28 cellular contexts compared by ENCODE assay signal in genomic region chr5:172703952-172704351, GRCh38.
"Had no signal": no experiment of that assay in that cellular context is flagged by ENCODE, and none has a peak within 500 bp of the region (broad histone marks: within the 10 kb centered on the region; RNA-seq: fewer than 3 reads in every experiment).

No MANE protein-coding gene starts in this region.

- FAIRE-seq: small intestine had no signal

- H3K36me3 Mint-ChIP-seq: naive thymus-derived CD8-positive, alpha-beta T cell; natural killer cell treated with Interleukin-12 subunit alpha and Interleukin-12 subunit beta and Interleukin-15 and Interleukin-18, amount 100 ng/mL, for 72 hours; stimulated activated effector memory CD8-positive, alpha-beta T cell treated with anti-CD3 and anti-CD28 coated beads, Interleukin-12 subunit alpha, Interleukin-12 subunit beta, amount 100 ng/mL, for 72 hours; stimulated activated naive B cell treated with anti-CD40 and anti-IgM and Interleukin-4, amounts not matched to agents 10 μg/mL and 1 μg/mL and 100 μg/mL, for 72 hours had no signal

- H3K27ac Mint-ChIP-seq: naive thymus-derived CD8-positive, alpha-beta T cell; natural killer cell treated with Interleukin-12 subunit alpha and Interleukin-12 subunit beta and Interleukin-15 and Interleukin-18, amount 100 ng/mL, for 72 hours; nephron progenitor cell; stimulated activated effector memory CD8-positive, alpha-beta T cell treated with anti-CD3 and anti-CD28 coated beads, Interleukin-12 subunit alpha, Interleukin-12 subunit beta, amount 100 ng/mL, for 72 hours; stimulated activated naive B cell treated with anti-CD40 and anti-IgM and Interleukin-4, amounts not matched to agents 10 μg/mL and 1 μg/mL and 100 μg/mL, for 72 hours; stimulated activated naive CD8-positive, alpha-beta T cell treated with anti-CD3 and anti-CD28 coated beads, Interleukin-15, Interleukin-2, amounts not matched to agents 100 ng/mL and 50 ng/mL, for 24 hours had no signal

- H3K4me1 ChIP-seq: parathyroid adenoma, prostate gland, right lobe of liver had no signal

- H3K79me2 ChIP-seq: parathyroid adenoma had no signal

- H3K4me3 ChIP-seq: ovary, prostate gland, right atrium auricular region, right lobe of liver, sigmoid colon, stomach, thoracic aorta, thyroid gland, tibial nerve, upper lobe of left lung, vagina had no signal

- H3K9ac ChIP-seq: parathyroid adenoma had no signal

- H3K27me3 ChIP-seq: ovary, right atrium auricular region, right lobe of liver, sigmoid colon, thyroid gland, tibial nerve, upper lobe of left lung, vagina had no signal

- H3K9me3 ChIP-seq: neutrophil, ovary, prostate gland, right atrium auricular region, right lobe of liver, sigmoid colon, stomach, thoracic aorta, thyroid gland, tibial nerve, upper lobe of left lung, vagina had no signal

- H3K4me3 Mint-ChIP-seq: naive thymus-derived CD8-positive, alpha-beta T cell; natural killer cell treated with Interleukin-12 subunit alpha and Interleukin-12 subunit beta and Interleukin-15 and Interleukin-18, amount 100 ng/mL, for 72 hours; nephron progenitor cell; neural crest cell; stimulated activated effector memory CD8-positive, alpha-beta T cell treated with anti-CD3 and anti-CD28 coated beads, Interleukin-12 subunit alpha, Interleukin-12 subunit beta, amount 100 ng/mL, for 72 hours; stimulated activated naive B cell treated with anti-CD40 and anti-IgM and Interleukin-4, amounts not matched to agents 10 μg/mL and 1 μg/mL and 100 μg/mL, for 72 hours; stimulated activated naive CD8-positive, alpha-beta T cell treated with anti-CD3 and anti-CD28 coated beads, Interleukin-15, Interleukin-2, amounts not matched to agents 100 ng/mL and 50 ng/mL, for 24 hours had no signal

- ATAC-seq: naive thymus-derived CD8-positive, alpha-beta T cell; natural killer cell treated with Interleukin-12 subunit alpha and Interleukin-12 subunit beta and Interleukin-15 and Interleukin-18, amount 100 ng/mL, for 72 hours; right lobe of liver; stimulated activated effector memory CD8-positive, alpha-beta T cell treated with anti-CD3 and anti-CD28 coated beads, Interleukin-12 subunit alpha, Interleukin-12 subunit beta, amount 100 ng/mL, for 72 hours; stimulated activated naive B cell treated with anti-CD40 and anti-IgM and Interleukin-4, amounts not matched to agents 10 μg/mL and 1 μg/mL and 100 μg/mL, for 72 hours had no signal

- H3K36me3 ChIP-seq: neutrophil, ovary, prostate gland, right atrium auricular region, right lobe of liver, sigmoid colon, stomach, thoracic aorta, thyroid gland, tibial nerve, upper lobe of left lung, vagina had no signal

- DNase-seq: nephron progenitor cell; nucleus accumbens; retina; small intestine; stimulated activated CD4-positive, alpha-beta T cell treated with anti-CD3 and anti-CD28 coated beads, Interleukin-15, amount 100 ng/mL, for 24 hours; stimulated activated CD4-positive, alpha-beta T cell treated with anti-CD3 and anti-CD28 coated beads, Interleukin-2, amount 100 ng/mL, for 24 hours; stimulated activated CD4-positive, alpha-beta T cell treated with anti-CD3 and anti-CD28 coated beads, Interleukin-2, amount 100 ng/mL, for 48 hours; stimulated activated CD4-positive, alpha-beta T cell treated with anti-CD3 and anti-CD28 coated beads, Interleukin-4, amount 100 ng/mL, for 24 hours; stimulated activated naive B cell treated with anti-CD40 and anti-IgM and Interleukin-4, amounts not matched to agents 10 μg/mL and 1 μg/mL and 100 μg/mL, for 72 hours; stimulated activated naive CD4-positive, alpha-beta T cell treated with Interleukin-2 at 50 U/mL for 16 hours; stomach; thyroid gland; upper lobe of left lung had no signal

- H3K27ac ChIP-seq: neutrophil, ovary, parathyroid adenoma, prostate gland, right atrium auricular region, right lobe of liver, sigmoid colon, stomach, thoracic aorta, thyroid gland, tibial nerve, upper lobe of left lung, vagina had no signal

- H2AFZ ChIP-seq: parathyroid adenoma had no signal

- H3K9me3 Mint-ChIP-seq: naive thymus-derived CD8-positive, alpha-beta T cell; natural killer cell treated with Interleukin-12 subunit alpha and Interleukin-12 subunit beta and Interleukin-15 and Interleukin-18, amount 100 ng/mL, for 72 hours; nephron progenitor cell; neural crest cell; stimulated activated effector memory CD8-positive, alpha-beta T cell treated with anti-CD3 and anti-CD28 coated beads, Interleukin-12 subunit alpha, Interleukin-12 subunit beta, amount 100 ng/mL, for 72 hours; stimulated activated naive B cell treated with anti-CD40 and anti-IgM and Interleukin-4, amounts not matched to agents 10 μg/mL and 1 μg/mL and 100 μg/mL, for 72 hours; stimulated activated naive CD8-positive, alpha-beta T cell treated with anti-CD3 and anti-CD28 coated beads, Interleukin-15, Interleukin-2, amounts not matched to agents 100 ng/mL and 50 ng/mL, for 24 hours had no signal
